In genomic region chr17:72556944-72557826, GRCh38 we compare ENCODE assay signal across 1 cellular context.
TF ChIP-seq lines count a peak whose summit lies in the region.

No MANE protein-coding gene starts in this region.

TF ChIP-seq in H1, 55 proteins besides CTCF, POLR2A, EP300 and RAD21 (continued from another document):
- TF ChIP-seq USF2 (IDR thresholded peaks at IDR 0.05; ENCODE audit: low read length) (no peak), HDAC2 (IDR thresholded peaks at IDR 0.05; ENCODE audit: borderline replicate concordance in 1 of 2, low read depth in 2 of 2, low read length in 2 of 2) (0 out of 4 replicates have a peak, but pooled peaks of 1 of the 2 experiments have one; percentile 7), CREB1 (IDR thresholded peaks at IDR 0.05) (peak; percentile 8; the same call in 1 of the 2 replicates)
